ENCODE assay signal across 1 cellular context in the genomic region with DNA sequence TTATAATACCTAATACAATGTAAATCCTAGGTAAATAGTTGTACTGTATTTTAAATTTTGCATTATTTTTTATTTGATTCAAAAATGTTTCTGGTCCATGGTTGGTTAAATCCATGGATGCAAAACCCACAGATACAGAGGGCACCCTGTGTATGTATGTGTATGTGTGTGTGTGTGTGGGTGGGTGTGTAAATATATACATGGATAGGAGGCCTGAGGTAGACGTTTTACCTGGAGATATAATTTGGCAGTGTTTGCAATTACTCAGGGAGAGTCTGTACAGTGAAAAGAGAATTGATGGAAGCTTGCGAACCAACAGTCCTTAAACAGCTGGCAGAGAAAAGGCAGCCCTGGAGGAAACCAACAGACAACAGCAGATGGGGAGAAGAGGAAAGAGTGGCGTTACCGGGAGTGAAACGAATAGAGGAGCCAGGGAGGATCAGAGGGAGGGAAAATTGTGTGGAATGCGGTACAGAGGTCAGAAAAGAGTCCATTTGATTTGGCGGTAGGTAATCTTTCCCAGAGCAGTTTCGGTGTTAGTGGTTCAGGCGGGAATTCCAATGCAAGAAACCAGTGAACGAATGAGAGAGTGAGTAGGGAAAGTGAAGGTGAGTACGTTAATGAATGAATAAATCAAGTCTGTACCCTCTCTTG.
TF ChIP-seq lines count a peak whose summit lies in the region.

No MANE protein-coding gene starts in this region.

TF ChIP-seq in K562, 482 proteins besides CTCF, POLR2A, EP300 and RAD21 (continued from another document and continues in another):
- no peak for TF ChIP-seq ZBTB40 (IDR thresholded peaks at IDR 0.05)
- TF ChIP-seq ZBTB40 (CRISPR knock-in tag; IDR thresholded peaks at IDR 0.05) = no peak
- TF ChIP-seq HDGF (IDR thresholded peaks at IDR 0.05) = peak; percentile 99
- TF ChIP-seq E2F3 (CRISPR knock-in tag; IDR thresholded peaks at IDR 0.05) = 0 out of 2 replicates have a peak, but pooled peaks have one; percentile 22
- TF ChIP-seq SLC30A9 (CRISPR knock-in tag; IDR thresholded peaks at IDR 0.05) = no peak
- TF ChIP-seq, protein P1, sequence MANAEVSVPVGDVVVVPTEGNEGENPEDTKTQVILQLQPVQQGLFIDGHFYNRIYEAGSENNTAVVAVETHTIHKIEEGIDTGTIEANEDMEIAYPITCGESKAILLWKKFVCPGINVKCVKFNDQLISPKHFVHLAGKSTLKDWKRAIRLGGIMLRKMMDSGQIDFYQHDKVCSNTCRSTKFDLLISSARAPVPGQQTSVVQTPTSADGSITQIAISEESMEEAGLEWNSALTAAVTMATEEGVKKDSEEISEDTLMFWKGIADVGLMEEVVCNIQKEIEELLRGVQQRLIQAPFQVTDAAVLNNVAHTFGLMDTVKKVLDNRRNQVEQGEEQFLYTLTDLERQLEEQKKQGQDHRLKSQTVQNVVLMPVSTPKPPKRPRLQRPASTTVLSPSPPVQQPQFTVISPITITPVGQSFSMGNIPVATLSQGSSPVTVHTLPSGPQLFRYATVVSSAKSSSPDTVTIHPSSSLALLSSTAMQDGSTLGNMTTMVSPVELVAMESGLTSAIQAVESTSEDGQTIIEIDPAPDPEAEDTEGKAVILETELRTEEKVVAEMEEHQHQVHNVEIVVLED (CRISPR knock-in tag; IDR thresholded peaks at IDR 0.05) = no peak
- no peak for TF ChIP-seq ZNF239 (CRISPR knock-in tag; IDR thresholded peaks at IDR 0.05)
- 0 out of 2 replicates have a peak, but pooled peaks have one; percentile 29 for TF ChIP-seq SMAD3 (CRISPR knock-in tag; conservative IDR thresholded peaks at IDR 0.05)
- TF ChIP-seq NFE2L1 (tag; IDR thresholded peaks at IDR 0.05; ENCODE audit: borderline replicate concordance, low read depth) = no peak
- TF ChIP-seq PML (IDR thresholded peaks at IDR 0.05; ENCODE audit: low read length) = no peak
- TF ChIP-seq, protein P2, sequence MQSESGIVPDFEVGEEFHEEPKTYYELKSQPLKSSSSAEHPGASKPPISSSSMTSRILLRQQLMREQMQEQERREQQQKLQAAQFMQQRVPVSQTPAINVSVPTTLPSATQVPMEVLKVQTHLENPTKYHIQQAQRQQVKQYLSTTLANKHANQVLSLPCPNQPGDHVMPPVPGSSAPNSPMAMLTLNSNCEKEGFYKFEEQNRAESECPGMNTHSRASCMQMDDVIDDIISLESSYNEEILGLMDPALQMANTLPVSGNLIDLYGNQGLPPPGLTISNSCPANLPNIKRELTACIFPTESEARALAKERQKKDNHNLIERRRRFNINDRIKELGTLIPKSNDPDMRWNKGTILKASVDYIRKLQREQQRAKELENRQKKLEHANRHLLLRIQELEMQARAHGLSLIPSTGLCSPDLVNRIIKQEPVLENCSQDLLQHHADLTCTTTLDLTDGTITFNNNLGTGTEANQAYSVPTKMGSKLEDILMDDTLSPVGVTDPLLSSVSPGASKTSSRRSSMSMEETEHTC (IDR thresholded peaks at IDR 0.05) = no peak
- TF ChIP-seq PTBP1 (IDR thresholded peaks at IDR 0.05; ENCODE audit: low read depth, low read length) = no peak
- no peak for TF ChIP-seq SUPT5H (IDR thresholded peaks at IDR 0.05)
- TF ChIP-seq MECOM (CRISPR knock-in tag; IDR thresholded peaks at IDR 0.05) = no peak
- TF ChIP-seq MCM5 (IDR thresholded peaks at IDR 0.05; ENCODE audit: low read depth) = no peak
- TF ChIP-seq BACH1 (tag; IDR thresholded peaks at IDR 0.05) = no peak
- TF ChIP-seq ZNF134 (CRISPR knock-in tag; conservative IDR thresholded peaks at IDR 0.05) = no peak
- TF ChIP-seq CTBP1 (IDR thresholded peaks at IDR 0.05; ENCODE audit: borderline replicate concordance) = no peak; the same call in 1 of the 2 replicates
- no peak for TF ChIP-seq C11orf30 (IDR thresholded peaks at IDR 0.05; ENCODE audit: low read depth)
- TF ChIP-seq ARID2 (IDR thresholded peaks at IDR 0.05) = no peak
- TF ChIP-seq CHCHD3 (CRISPR knock-in tag; IDR thresholded peaks at IDR 0.05) = no peak
- TF ChIP-seq ARHGAP35 (IDR thresholded peaks at IDR 0.05; ENCODE audit: partially characterized antibody) = peak; percentile 54
- TF ChIP-seq PRPF4 (IDR thresholded peaks at IDR 0.05; ENCODE audit: insufficient read depth, low read depth, low read length, poor library complexity, severe bottlenecking) = no peak
- no peak for TF ChIP-seq NR2C2 (CRISPR knock-in tag; IDR thresholded peaks at IDR 0.05)
- TF ChIP-seq NR2C2 (tag; IDR thresholded peaks at IDR 0.05) = no peak
- TF ChIP-seq NCOA1 (IDR thresholded peaks at IDR 0.05; ENCODE audit: low read depth) = peak; percentile 59
- no peak for TF ChIP-seq NR2F6 (CRISPR knock-in tag; IDR thresholded peaks at IDR 0.05)
- TF ChIP-seq GATAD2B (IDR thresholded peaks at IDR 0.05; ENCODE audit: borderline replicate concordance) = no peak
- no peak for TF ChIP-seq ZFP36 (IDR thresholded peaks at IDR 0.05; ENCODE audit: low read depth, low read length, partially characterized antibody)
- TF ChIP-seq CBX2 (IDR thresholded peaks at IDR 0.05; ENCODE audit: insufficient read depth, low read length, poor library complexity, severe bottlenecking) = no peak
- TF ChIP-seq, protein P3, sequence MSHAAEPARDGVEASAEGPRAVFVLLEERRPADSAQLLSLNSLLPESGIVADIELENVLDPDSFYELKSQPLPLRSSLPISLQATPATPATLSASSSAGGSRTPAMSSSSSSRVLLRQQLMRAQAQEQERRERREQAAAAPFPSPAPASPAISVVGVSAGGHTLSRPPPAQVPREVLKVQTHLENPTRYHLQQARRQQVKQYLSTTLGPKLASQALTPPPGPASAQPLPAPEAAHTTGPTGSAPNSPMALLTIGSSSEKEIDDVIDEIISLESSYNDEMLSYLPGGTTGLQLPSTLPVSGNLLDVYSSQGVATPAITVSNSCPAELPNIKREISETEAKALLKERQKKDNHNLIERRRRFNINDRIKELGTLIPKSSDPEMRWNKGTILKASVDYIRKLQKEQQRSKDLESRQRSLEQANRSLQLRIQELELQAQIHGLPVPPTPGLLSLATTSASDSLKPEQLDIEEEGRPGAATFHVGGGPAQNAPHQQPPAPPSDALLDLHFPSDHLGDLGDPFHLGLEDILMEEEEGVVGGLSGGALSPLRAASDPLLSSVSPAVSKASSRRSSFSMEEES (CRISPR knock-in tag; IDR thresholded peaks at IDR 0.05) = no peak
- peak; percentile 15; the same call in 1 of the 2 replicates for TF ChIP-seq BHLHE40 (IDR thresholded peaks at IDR 0.05; ENCODE audit: low read length)
- TF ChIP-seq PHB2 (IDR thresholded peaks at IDR 0.05; ENCODE audit: low read depth) = no peak; the same call in 1 of the 2 replicates
- TF ChIP-seq, protein P4, sequence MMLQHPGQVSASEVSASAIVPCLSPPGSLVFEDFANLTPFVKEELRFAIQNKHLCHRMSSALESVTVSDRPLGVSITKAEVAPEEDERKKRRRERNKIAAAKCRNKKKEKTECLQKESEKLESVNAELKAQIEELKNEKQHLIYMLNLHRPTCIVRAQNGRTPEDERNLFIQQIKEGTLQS (IDR thresholded peaks at IDR 0.05) = no peak
- TF ChIP-seq, protein P4 (CRISPR knock-in tag; conservative IDR thresholded peaks at IDR 0.05) = peak; percentile 18
- TF ChIP-seq, protein P5, sequence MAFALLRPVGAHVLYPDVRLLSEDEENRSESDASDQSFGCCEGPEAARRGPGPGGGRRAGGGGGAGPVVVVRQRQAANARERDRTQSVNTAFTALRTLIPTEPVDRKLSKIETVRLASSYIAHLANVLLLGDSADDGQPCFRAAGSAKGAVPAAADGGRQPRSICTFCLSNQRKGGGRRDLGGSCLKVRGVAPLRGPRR (CRISPR knock-in tag; IDR thresholded peaks at IDR 0.05) = no peak
- no peak for TF ChIP-seq NRF1 (conservative IDR thresholded peaks at IDR 0.05 in 1 of 2, IDR thresholded peaks at IDR 0.05 in 1 of 2)
- no peak for TF ChIP-seq RHOXF2B (CRISPR knock-in tag; conservative IDR thresholded peaks at IDR 0.05)
- no peak for TF ChIP-seq ZFX (CRISPR knock-in tag; IDR thresholded peaks at IDR 0.05)
- no peak for TF ChIP-seq RFX5 (IDR thresholded peaks at IDR 0.05; ENCODE audit: low read depth, low read length)
